Comparison of ENCODE assay signal across 1 cellular context in the genomic region with DNA sequence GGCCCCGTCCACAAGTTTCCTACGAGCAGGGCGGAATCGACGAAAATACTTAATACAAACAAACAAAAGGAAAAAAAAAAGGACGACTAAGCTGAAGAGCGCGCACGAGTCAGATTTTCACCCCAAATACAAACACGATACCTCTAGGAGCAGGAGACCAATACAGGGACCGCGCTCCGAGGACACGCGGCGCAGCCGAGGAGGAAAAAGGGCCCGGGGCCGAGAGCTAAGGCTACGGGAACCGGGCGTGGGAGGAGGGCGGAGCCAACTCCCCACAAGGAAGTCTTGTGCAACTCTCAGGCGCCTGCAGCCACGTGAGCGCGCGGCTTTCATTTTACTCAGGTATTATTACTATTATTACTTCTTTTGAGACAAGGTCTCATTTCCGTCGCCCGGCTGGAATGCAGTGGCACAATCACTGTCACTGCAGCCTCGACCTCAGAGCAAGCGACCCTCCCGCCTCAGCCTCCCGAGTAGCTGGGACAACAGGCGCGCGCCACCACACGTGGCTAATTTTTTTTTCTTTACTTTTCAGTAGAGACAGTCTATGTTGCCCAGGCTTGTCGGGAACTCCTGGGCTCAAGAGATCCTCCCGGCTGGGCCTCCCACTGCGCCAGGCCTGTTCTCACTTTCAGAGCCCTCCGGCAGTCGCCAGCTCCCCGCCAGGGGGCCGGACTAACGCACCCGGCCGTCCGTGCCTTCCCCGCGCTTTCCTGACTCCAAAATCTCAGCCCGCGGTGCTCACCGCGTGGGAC.
TF ChIP-seq lines count a peak whose summit lies in the region.

No MANE protein-coding gene starts in this region.

TF ChIP-seq in HepG2, 621 proteins besides CTCF, POLR2A, EP300 and RAD21 (continued from another document and continues in another):
- TF ChIP-seq, protein P1, sequence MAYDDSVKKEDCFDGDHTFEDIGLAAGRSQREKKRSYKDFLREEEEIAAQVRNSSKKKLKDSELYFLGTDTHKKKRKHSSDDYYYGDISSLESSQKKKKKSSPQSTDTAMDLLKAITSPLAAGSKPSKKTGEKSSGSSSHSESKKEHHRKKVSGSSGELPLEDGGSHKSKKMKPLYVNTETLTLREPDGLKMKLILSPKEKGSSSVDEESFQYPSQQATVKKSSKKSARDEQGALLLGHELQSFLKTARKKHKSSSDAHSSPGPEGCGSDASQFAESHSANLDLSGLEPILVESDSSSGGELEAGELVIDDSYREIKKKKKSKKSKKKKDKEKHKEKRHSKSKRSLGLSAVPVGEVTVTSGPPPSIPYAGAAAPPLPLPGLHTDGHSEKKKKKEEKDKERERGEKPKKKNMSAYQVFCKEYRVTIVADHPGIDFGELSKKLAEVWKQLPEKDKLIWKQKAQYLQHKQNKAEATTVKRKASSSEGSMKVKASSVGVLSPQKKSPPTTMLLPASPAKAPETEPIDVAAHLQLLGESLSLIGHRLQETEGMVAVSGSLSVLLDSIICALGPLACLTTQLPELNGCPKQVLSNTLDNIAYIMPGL (CRISPR knock-in tag; IDR thresholded peaks at IDR 0.05; ENCODE audit: borderline replicate concordance in 1 of 2, low read depth in 1 of 2), result peak in 1 of 2 experiments; percentile 59; a peak in 2 of 4 replicates
- peak; percentile 93 for TF ChIP-seq SIN3A (IDR thresholded peaks at IDR 0.05; ENCODE audit: borderline replicate concordance, low read depth, low read length)
- TF ChIP-seq ZNF503 (CRISPR knock-in tag; IDR thresholded peaks at IDR 0.05), result peak; percentile 18; the same call in 1 of the 2 replicates
- no peak; the same call in 1 of the 2 replicates for TF ChIP-seq ZNF609 (CRISPR knock-in tag; IDR thresholded peaks at IDR 0.05; ENCODE audit: borderline replicate concordance)
- TF ChIP-seq ZNF850 (CRISPR knock-in tag; conservative IDR thresholded peaks at IDR 0.05), result 0 out of 2 replicates have a peak, but pooled peaks have one; percentile 49
- TF ChIP-seq KLF9 (CRISPR knock-in tag; IDR thresholded peaks at IDR 0.05; ENCODE audit: low read depth), result no peak
- TF ChIP-seq CEBPZ (IDR thresholded peaks at IDR 0.05; ENCODE audit: low read length), result no peak
- no peak for TF ChIP-seq ZNF30 (CRISPR knock-in tag; IDR thresholded peaks at IDR 0.05)
- no peak for TF ChIP-seq ZNF12 (CRISPR knock-in tag; IDR thresholded peaks at IDR 0.05)
- TF ChIP-seq, protein P2, sequence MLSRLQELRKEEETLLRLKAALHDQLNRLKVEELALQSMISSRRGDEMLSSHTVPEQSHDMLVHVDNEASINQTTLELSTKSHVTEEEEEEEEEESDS (CRISPR knock-in tag; IDR thresholded peaks at IDR 0.05; ENCODE audit: borderline replicate concordance), result no peak
- TF ChIP-seq TERF1 (CRISPR knock-in tag; IDR thresholded peaks at IDR 0.05), result no peak; the same call in 1 of the 2 replicates
- TF ChIP-seq MAFG (CRISPR knock-in tag; IDR thresholded peaks at IDR 0.05), result no peak
- TF ChIP-seq, protein P3, sequence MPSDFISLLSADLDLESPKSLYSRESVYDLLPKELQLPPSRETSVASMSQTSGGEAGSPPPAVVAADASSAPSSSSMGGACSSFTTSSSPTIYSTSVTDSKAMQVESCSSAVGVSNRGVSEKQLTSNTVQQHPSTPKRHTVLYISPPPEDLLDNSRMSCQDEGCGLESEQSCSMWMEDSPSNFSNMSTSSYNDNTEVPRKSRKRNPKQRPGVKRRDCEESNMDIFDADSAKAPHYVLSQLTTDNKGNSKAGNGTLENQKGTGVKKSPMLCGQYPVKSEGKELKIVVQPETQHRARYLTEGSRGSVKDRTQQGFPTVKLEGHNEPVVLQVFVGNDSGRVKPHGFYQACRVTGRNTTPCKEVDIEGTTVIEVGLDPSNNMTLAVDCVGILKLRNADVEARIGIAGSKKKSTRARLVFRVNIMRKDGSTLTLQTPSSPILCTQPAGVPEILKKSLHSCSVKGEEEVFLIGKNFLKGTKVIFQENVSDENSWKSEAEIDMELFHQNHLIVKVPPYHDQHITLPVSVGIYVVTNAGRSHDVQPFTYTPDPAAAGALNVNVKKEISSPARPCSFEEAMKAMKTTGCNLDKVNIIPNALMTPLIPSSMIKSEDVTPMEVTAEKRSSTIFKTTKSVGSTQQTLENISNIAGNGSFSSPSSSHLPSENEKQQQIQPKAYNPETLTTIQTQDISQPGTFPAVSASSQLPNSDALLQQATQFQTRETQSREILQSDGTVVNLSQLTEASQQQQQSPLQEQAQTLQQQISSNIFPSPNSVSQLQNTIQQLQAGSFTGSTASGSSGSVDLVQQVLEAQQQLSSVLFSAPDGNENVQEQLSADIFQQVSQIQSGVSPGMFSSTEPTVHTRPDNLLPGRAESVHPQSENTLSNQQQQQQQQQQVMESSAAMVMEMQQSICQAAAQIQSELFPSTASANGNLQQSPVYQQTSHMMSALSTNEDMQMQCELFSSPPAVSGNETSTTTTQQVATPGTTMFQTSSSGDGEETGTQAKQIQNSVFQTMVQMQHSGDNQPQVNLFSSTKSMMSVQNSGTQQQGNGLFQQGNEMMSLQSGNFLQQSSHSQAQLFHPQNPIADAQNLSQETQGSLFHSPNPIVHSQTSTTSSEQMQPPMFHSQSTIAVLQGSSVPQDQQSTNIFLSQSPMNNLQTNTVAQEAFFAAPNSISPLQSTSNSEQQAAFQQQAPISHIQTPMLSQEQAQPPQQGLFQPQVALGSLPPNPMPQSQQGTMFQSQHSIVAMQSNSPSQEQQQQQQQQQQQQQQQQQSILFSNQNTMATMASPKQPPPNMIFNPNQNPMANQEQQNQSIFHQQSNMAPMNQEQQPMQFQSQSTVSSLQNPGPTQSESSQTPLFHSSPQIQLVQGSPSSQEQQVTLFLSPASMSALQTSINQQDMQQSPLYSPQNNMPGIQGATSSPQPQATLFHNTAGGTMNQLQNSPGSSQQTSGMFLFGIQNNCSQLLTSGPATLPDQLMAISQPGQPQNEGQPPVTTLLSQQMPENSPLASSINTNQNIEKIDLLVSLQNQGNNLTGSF (CRISPR knock-in tag; IDR thresholded peaks at IDR 0.05), result peak; percentile 65; the same call in 1 of the 2 replicates
- TF ChIP-seq ZIK1 (CRISPR knock-in tag; IDR thresholded peaks at IDR 0.05; ENCODE audit: borderline replicate concordance, low read depth), result no peak
- TF ChIP-seq, protein P4, sequence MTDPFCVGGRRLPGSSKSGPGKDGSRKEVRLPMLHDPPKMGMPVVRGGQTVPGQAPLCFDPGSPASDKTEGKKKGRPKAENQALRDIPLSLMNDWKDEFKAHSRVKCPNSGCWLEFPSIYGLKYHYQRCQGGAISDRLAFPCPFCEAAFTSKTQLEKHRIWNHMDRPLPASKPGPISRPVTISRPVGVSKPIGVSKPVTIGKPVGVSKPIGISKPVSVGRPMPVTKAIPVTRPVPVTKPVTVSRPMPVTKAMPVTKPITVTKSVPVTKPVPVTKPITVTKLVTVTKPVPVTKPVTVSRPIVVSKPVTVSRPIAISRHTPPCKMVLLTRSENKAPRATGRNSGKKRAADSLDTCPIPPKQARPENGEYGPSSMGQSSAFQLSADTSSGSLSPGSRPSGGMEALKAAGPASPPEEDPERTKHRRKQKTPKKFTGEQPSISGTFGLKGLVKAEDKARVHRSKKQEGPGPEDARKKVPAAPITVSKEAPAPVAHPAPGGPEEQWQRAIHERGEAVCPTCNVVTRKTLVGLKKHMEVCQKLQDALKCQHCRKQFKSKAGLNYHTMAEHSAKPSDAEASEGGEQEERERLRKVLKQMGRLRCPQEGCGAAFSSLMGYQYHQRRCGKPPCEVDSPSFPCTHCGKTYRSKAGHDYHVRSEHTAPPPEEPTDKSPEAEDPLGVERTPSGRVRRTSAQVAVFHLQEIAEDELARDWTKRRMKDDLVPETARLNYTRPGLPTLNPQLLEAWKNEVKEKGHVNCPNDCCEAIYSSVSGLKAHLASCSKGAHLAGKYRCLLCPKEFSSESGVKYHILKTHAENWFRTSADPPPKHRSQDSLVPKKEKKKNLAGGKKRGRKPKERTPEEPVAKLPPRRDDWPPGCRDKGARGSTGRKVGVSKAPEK (CRISPR knock-in tag; IDR thresholded peaks at IDR 0.05; ENCODE audit: borderline replicate concordance), result no peak
- no peak for TF ChIP-seq ZKSCAN8 (CRISPR knock-in tag; IDR thresholded peaks at IDR 0.05; ENCODE audit: borderline replicate concordance)
- no peak; the same call in 1 of the 2 replicates for TF ChIP-seq ZNF800 (CRISPR knock-in tag; IDR thresholded peaks at IDR 0.05)
